ENCODE assay signal across 1 cellular context in the genomic region with DNA sequence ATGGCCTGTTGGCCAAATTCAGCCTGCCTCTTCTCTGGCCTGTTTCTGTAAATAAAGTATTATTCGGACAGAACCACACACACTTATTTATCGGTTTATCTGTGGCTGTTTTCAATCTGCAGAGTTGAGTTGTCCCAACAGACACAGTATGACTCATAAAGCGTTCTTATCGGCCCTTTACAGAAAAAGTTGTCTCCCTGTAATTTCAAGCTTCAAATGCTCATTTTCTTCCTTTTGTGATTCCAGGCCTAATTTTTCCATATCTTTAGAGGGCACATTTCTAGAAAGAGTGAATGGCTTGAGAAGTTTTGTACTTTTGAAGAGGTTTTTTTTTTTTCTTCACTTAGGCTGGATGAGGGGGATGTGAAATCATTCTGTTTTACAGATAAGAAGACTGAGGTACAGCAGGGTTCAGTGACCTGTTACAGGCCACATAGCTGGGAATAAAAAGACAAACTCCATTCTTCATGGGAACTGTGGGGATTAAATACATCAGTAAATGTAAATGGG.
TF ChIP-seq lines count a peak whose summit lies in the region.

No MANE protein-coding gene starts in this region.

TF ChIP-seq in K562, 482 proteins besides CTCF, POLR2A, EP300 and RAD21 (continued from another document and continues in another):
- TF ChIP-seq, protein P1, sequence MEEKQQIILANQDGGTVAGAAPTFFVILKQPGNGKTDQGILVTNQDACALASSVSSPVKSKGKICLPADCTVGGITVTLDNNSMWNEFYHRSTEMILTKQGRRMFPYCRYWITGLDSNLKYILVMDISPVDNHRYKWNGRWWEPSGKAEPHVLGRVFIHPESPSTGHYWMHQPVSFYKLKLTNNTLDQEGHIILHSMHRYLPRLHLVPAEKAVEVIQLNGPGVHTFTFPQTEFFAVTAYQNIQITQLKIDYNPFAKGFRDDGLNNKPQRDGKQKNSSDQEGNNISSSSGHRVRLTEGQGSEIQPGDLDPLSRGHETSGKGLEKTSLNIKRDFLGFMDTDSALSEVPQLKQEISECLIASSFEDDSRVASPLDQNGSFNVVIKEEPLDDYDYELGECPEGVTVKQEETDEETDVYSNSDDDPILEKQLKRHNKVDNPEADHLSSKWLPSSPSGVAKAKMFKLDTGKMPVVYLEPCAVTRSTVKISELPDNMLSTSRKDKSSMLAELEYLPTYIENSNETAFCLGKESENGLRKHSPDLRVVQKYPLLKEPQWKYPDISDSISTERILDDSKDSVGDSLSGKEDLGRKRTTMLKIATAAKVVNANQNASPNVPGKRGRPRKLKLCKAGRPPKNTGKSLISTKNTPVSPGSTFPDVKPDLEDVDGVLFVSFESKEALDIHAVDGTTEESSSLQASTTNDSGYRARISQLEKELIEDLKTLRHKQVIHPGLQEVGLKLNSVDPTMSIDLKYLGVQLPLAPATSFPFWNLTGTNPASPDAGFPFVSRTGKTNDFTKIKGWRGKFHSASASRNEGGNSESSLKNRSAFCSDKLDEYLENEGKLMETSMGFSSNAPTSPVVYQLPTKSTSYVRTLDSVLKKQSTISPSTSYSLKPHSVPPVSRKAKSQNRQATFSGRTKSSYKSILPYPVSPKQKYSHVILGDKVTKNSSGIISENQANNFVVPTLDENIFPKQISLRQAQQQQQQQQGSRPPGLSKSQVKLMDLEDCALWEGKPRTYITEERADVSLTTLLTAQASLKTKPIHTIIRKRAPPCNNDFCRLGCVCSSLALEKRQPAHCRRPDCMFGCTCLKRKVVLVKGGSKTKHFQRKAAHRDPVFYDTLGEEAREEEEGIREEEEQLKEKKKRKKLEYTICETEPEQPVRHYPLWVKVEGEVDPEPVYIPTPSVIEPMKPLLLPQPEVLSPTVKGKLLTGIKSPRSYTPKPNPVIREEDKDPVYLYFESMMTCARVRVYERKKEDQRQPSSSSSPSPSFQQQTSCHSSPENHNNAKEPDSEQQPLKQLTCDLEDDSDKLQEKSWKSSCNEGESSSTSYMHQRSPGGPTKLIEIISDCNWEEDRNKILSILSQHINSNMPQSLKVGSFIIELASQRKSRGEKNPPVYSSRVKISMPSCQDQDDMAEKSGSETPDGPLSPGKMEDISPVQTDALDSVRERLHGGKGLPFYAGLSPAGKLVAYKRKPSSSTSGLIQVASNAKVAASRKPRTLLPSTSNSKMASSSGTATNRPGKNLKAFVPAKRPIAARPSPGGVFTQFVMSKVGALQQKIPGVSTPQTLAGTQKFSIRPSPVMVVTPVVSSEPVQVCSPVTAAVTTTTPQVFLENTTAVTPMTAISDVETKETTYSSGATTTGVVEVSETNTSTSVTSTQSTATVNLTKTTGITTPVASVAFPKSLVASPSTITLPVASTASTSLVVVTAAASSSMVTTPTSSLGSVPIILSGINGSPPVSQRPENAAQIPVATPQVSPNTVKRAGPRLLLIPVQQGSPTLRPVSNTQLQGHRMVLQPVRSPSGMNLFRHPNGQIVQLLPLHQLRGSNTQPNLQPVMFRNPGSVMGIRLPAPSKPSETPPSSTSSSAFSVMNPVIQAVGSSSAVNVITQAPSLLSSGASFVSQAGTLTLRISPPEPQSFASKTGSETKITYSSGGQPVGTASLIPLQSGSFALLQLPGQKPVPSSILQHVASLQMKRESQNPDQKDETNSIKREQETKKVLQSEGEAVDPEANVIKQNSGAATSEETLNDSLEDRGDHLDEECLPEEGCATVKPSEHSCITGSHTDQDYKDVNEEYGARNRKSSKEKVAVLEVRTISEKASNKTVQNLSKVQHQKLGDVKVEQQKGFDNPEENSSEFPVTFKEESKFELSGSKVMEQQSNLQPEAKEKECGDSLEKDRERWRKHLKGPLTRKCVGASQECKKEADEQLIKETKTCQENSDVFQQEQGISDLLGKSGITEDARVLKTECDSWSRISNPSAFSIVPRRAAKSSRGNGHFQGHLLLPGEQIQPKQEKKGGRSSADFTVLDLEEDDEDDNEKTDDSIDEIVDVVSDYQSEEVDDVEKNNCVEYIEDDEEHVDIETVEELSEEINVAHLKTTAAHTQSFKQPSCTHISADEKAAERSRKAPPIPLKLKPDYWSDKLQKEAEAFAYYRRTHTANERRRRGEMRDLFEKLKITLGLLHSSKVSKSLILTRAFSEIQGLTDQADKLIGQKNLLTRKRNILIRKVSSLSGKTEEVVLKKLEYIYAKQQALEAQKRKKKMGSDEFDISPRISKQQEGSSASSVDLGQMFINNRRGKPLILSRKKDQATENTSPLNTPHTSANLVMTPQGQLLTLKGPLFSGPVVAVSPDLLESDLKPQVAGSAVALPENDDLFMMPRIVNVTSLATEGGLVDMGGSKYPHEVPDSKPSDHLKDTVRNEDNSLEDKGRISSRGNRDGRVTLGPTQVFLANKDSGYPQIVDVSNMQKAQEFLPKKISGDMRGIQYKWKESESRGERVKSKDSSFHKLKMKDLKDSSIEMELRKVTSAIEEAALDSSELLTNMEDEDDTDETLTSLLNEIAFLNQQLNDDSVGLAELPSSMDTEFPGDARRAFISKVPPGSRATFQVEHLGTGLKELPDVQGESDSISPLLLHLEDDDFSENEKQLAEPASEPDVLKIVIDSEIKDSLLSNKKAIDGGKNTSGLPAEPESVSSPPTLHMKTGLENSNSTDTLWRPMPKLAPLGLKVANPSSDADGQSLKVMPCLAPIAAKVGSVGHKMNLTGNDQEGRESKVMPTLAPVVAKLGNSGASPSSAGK (IDR thresholded peaks at IDR 0.05): no peak
- TF ChIP-seq ZNF696 (CRISPR knock-in tag; conservative IDR thresholded peaks at IDR 0.05) (no peak), ZNF133 (CRISPR knock-in tag; IDR thresholded peaks at IDR 0.05) (no peak), ZFX (CRISPR knock-in tag; IDR thresholded peaks at IDR 0.05) (0 out of 2 replicates have a peak, but pooled peaks have one; percentile 35), RBM25 (IDR thresholded peaks at IDR 0.05; ENCODE audit: low read depth, low read length, severe bottlenecking) (peak; percentile 61), NFIC (IDR thresholded peaks at IDR 0.05) (peak; percentile 41; the same call in 1 of the 2 replicates), GABPB2 (CRISPR knock-in tag; conservative IDR thresholded peaks at IDR 0.05) (no peak), TCF7 (IDR thresholded peaks at IDR 0.05; ENCODE audit: borderline replicate concordance) (no peak), SMARCB1 (IDR thresholded peaks at IDR 0.05; ENCODE audit: insufficient read length, low read depth) (no peak), RUNX1 (IDR thresholded peaks at IDR 0.05; ENCODE audit: low read depth) (no peak), TRIM24 (IDR thresholded peaks at IDR 0.05) (peak; percentile 58 to 71; a peak in 3 of 4 replicates), SOX6 (IDR thresholded peaks at IDR 0.05) (peak; percentile 76), IRF2 (CRISPR knock-in tag; IDR thresholded peaks at IDR 0.05) (no peak), BRD4 (IDR thresholded peaks at IDR 0.05) (no peak), LEF1 (IDR thresholded peaks at IDR 0.05) (peak; percentile 33; the same call in 1 of the 2 replicates), SMARCC2 (IDR thresholded peaks at IDR 0.05; ENCODE audit: low read depth) (peak; percentile 86), JUNB (CRISPR knock-in tag; conservative IDR thresholded peaks at IDR 0.05) (0 out of 2 replicates have a peak, but pooled peaks have one; percentile 38), YBX1 (IDR thresholded peaks at IDR 0.05) (no peak), CEBPG (CRISPR knock-in tag; IDR thresholded peaks at IDR 0.05) (no peak), CEBPG (tag; conservative IDR thresholded peaks at IDR 0.05 in 1 of 2, IDR thresholded peaks at IDR 0.05 in 1 of 2) (no peak), MEIS2 (IDR thresholded peaks at IDR 0.05; ENCODE audit: partially characterized antibody) (peak; percentile 8)
- TF ChIP-seq, protein P2, sequence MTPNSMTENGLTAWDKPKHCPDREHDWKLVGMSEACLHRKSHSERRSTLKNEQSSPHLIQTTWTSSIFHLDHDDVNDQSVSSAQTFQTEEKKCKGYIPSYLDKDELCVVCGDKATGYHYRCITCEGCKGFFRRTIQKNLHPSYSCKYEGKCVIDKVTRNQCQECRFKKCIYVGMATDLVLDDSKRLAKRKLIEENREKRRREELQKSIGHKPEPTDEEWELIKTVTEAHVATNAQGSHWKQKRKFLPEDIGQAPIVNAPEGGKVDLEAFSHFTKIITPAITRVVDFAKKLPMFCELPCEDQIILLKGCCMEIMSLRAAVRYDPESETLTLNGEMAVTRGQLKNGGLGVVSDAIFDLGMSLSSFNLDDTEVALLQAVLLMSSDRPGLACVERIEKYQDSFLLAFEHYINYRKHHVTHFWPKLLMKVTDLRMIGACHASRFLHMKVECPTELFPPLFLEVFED (CRISPR knock-in tag; conservative IDR thresholded peaks at IDR 0.05): no peak
- TF ChIP-seq, protein P3, sequence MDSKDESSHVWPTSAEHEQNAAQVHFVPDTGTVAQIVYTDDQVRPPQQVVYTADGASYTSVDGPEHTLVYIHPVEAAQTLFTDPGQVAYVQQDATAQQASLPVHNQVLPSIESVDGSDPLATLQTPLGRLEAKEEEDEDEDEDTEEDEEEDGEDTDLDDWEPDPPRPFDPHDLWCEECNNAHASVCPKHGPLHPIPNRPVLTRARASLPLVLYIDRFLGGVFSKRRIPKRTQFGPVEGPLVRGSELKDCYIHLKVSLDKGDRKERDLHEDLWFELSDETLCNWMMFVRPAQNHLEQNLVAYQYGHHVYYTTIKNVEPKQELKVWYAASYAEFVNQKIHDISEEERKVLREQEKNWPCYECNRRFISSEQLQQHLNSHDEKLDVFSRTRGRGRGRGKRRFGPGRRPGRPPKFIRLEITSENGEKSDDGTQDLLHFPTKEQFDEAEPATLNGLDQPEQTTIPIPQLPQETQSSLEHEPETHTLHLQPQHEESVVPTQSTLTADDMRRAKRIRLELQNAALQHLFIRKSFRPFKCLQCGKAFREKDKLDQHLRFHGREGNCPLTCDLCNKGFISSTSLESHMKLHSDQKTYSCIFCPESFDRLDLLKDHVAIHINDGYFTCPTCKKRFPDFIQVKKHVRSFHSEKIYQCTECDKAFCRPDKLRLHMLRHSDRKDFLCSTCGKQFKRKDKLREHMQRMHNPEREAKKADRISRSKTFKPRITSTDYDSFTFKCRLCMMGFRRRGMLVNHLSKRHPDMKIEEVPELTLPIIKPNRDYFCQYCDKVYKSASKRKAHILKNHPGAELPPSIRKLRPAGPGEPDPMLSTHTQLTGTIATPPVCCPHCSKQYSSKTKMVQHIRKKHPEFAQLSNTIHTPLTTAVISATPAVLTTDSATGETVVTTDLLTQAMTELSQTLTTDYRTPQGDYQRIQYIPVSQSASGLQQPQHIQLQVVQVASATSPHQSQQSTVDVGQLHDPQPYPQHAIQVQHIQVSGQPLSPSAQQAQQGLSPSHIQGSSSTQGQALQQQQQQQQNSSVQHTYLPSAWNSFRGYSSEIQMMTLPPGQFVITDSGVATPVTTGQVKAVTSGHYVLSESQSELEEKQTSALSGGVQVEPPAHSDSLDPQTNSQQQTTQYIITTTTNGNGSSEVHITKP (IDR thresholded peaks at IDR 0.05; ENCODE audit: partially characterized antibody): peak; percentile 53
- TF ChIP-seq, protein P4, sequence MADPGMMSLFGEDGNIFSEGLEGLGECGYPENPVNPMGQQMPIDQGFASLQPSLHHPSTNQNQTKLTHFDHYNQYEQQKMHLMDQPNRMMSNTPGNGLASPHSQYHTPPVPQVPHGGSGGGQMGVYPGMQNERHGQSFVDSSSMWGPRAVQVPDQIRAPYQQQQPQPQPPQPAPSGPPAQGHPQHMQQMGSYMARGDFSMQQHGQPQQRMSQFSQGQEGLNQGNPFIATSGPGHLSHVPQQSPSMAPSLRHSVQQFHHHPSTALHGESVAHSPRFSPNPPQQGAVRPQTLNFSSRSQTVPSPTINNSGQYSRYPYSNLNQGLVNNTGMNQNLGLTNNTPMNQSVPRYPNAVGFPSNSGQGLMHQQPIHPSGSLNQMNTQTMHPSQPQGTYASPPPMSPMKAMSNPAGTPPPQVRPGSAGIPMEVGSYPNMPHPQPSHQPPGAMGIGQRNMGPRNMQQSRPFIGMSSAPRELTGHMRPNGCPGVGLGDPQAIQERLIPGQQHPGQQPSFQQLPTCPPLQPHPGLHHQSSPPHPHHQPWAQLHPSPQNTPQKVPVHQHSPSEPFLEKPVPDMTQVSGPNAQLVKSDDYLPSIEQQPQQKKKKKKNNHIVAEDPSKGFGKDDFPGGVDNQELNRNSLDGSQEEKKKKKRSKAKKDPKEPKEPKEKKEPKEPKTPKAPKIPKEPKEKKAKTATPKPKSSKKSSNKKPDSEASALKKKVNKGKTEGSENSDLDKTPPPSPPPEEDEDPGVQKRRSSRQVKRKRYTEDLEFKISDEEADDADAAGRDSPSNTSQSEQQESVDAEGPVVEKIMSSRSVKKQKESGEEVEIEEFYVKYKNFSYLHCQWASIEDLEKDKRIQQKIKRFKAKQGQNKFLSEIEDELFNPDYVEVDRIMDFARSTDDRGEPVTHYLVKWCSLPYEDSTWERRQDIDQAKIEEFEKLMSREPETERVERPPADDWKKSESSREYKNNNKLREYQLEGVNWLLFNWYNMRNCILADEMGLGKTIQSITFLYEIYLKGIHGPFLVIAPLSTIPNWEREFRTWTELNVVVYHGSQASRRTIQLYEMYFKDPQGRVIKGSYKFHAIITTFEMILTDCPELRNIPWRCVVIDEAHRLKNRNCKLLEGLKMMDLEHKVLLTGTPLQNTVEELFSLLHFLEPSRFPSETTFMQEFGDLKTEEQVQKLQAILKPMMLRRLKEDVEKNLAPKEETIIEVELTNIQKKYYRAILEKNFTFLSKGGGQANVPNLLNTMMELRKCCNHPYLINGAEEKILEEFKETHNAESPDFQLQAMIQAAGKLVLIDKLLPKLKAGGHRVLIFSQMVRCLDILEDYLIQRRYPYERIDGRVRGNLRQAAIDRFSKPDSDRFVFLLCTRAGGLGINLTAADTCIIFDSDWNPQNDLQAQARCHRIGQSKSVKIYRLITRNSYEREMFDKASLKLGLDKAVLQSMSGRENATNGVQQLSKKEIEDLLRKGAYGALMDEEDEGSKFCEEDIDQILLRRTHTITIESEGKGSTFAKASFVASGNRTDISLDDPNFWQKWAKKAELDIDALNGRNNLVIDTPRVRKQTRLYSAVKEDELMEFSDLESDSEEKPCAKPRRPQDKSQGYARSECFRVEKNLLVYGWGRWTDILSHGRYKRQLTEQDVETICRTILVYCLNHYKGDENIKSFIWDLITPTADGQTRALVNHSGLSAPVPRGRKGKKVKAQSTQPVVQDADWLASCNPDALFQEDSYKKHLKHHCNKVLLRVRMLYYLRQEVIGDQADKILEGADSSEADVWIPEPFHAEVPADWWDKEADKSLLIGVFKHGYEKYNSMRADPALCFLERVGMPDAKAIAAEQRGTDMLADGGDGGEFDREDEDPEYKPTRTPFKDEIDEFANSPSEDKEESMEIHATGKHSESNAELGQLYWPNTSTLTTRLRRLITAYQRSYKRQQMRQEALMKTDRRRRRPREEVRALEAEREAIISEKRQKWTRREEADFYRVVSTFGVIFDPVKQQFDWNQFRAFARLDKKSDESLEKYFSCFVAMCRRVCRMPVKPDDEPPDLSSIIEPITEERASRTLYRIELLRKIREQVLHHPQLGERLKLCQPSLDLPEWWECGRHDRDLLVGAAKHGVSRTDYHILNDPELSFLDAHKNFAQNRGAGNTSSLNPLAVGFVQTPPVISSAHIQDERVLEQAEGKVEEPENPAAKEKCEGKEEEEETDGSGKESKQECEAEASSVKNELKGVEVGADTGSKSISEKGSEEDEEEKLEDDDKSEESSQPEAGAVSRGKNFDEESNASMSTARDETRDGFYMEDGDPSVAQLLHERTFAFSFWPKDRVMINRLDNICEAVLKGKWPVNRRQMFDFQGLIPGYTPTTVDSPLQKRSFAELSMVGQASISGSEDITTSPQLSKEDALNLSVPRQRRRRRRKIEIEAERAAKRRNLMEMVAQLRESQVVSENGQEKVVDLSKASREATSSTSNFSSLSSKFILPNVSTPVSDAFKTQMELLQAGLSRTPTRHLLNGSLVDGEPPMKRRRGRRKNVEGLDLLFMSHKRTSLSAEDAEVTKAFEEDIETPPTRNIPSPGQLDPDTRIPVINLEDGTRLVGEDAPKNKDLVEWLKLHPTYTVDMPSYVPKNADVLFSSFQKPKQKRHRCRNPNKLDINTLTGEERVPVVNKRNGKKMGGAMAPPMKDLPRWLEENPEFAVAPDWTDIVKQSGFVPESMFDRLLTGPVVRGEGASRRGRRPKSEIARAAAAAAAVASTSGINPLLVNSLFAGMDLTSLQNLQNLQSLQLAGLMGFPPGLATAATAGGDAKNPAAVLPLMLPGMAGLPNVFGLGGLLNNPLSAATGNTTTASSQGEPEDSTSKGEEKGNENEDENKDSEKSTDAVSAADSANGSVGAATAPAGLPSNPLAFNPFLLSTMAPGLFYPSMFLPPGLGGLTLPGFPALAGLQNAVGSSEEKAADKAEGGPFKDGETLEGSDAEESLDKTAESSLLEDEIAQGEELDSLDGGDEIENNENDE (IDR thresholded peaks at IDR 0.05; ENCODE audit: low read depth, low read length): no peak
